8 cellular contexts compared by ENCODE assay signal in genomic region chr12:125065753-125066570, GRCh38. TPM values are rescaled to one million over a fixed set of nuclear protein-coding genes. Genes with fewer than 3 reads are reported as not detected.
DNase-seq lines count a peak whose midpoint lies in the region; ATAC-seq and TF ChIP-seq lines count a peak whose summit lies in the region.

No MANE protein-coding gene starts in this region.

- peaks cover 10 to 23% (median 15%) of the 10 kb centered on the region in 3 experiments for H3K36me3 Mint-ChIP-seq in H9 (ENCODE audit: insufficient read depth in 1 of 3, low read depth in 3 of 3)
- peaks cover 3% of the 10 kb centered on the region for H3K36me3 Mint-ChIP-seq in activated CD8-positive, alpha-beta T cell treated with anti-CD3 and anti-CD28 coated beads, Interleukin-2, amount 10 ng/mL, durations not matched to agents 7 days and 5 days (ENCODE audit: low read depth)

- peaks cover 31 to 50% of the 10 kb centered on the region in 2 experiments for H3K4me1 Mint-ChIP-seq in H9
- peaks cover 17% of the 10 kb centered on the region for H3K4me1 Mint-ChIP-seq in activated CD8-positive, alpha-beta T cell treated with anti-CD3 and anti-CD28 coated beads, Interleukin-2, amount 10 ng/mL, durations not matched to agents 7 days and 5 days (ENCODE audit: low read depth)

- no peak overlapping the region for H3K56ac ChIP-seq in H9 (ENCODE audit: insufficient read length, low read depth, low read length)

- H3K23ac ChIP-seq in H9 (ENCODE audit: insufficient read length, low read depth, low read length), result no peak overlapping the region

- peaks cover 10% of the 10 kb centered on the region; the same call in 1 of the 2 replicates for H3K4me1 ChIP-seq in H9 (ENCODE audit: insufficient read depth, low read length)
- H3K4me1 ChIP-seq in iPS-20b (ENCODE audit: insufficient read depth, low read length), result peaks cover 19% of the 10 kb centered on the region

- peak overlapping the region; percentile 67 for H3K9ac ChIP-seq in H9 (ENCODE audit: extremely low read depth, insufficient read length, low read length)
- peak overlapping the region; percentile 77 for H3K9ac ChIP-seq in iPS-20b (ENCODE audit: low read depth, low read length)

- H2AK5ac ChIP-seq in H9 (ENCODE audit: insufficient read length, low read length), result no peak overlapping the region

- H4K5ac ChIP-seq in H9 (ENCODE audit: insufficient read length, low read depth, low read length), result no peak overlapping the region

- H3K27ac Mint-ChIP-seq in H9, result peak overlapping the region in 1 of 3 experiments; percentile 70; a peak in 2 of 7 replicates
- H3K27ac Mint-ChIP-seq in activated CD8-positive, alpha-beta T cell treated with anti-CD3 and anti-CD28 coated beads, Interleukin-2, amount 10 ng/mL, durations not matched to agents 7 days and 5 days, result peak overlapping the region; percentile 74

- TF ChIP-seq CTCF in C4-2B (conservative IDR thresholded peaks at IDR 0.05) (no peak; the same call in 1 of the 2 replicates), H9 (conservative IDR thresholded peaks at IDR 0.05) (no peak)

- no peak overlapping the region for H3K18ac ChIP-seq in H9 (ENCODE audit: insufficient read length, low read depth, low read length)

- peak overlapping the region; percentile 89 for H3K4me2 ChIP-seq in H9 (ENCODE audit: insufficient read depth, insufficient read length, low read length)

- H3K27me3 ChIP-seq in H9 (ENCODE audit: insufficient read depth, low read length) (no peaks in the 10 kb centered on the region), iPS-20b (ENCODE audit: insufficient read depth, low read length) (no peaks in the 10 kb centered on the region)

- CTCF ChIA-PET in activated CD8-positive, alpha-beta T cell treated with anti-CD3 and anti-CD28 coated beads, Interleukin-2, amount 10 ng/mL, durations not matched to agents 7 days and 5 days (lab: Charles Lee), result interaction anchor here (1.1 to 1.8 kb wide), 2 partner anchors 72 to 160 kb away, joined by 3 to 4 read pairs; partner anchors contain the start of gene BRI3BP

- no peak overlapping the region for H2BK20ac ChIP-seq in H9 (ENCODE audit: low read depth, low read length, poor library complexity, severe bottlenecking)

- H3K4me3 ChIP-seq in iPS-20b (ENCODE audit: low read length), result peak overlapping the region; percentile 83

- peaks cover 16 to 17% of the 10 kb centered on the region in 2 experiments for H3K9me3 Mint-ChIP-seq in H9
- no peaks in the 10 kb centered on the region for H3K9me3 Mint-ChIP-seq in activated CD8-positive, alpha-beta T cell treated with anti-CD3 and anti-CD28 coated beads, Interleukin-2, amount 10 ng/mL, durations not matched to agents 7 days and 5 days (ENCODE audit: insufficient read depth)

- H4K20me1 ChIP-seq in H9 (ENCODE audit: control insufficient read depth, insufficient read depth, insufficient read length), result no peaks in the 10 kb centered on the region

- H3K23me2 ChIP-seq in H9 (ENCODE audit: insufficient read length, low read depth, low read length, poor library complexity, severe bottlenecking), result peaks cover 14% of the 10 kb centered on the region

- H2BK12ac ChIP-seq in H9 (ENCODE audit: insufficient read length, low read depth, low read length), result no peak overlapping the region

- peaks cover 12% of the 10 kb centered on the region; the same call in 1 of the 2 replicates for H3K79me2 ChIP-seq in H9 (ENCODE audit: insufficient read depth, low read length)

- no CpG with 5 or more reads among the region's 23 CpGs for WGBS in H9 (ENCODE audit: extremely low coverage, insufficient read length, low lambda C conversion rate)

- H3K27ac ChIP-seq in C4-2B (peak overlapping the region; percentile 88), H9 (ENCODE audit: insufficient read length, low read depth, low read length) (no peak overlapping the region), iPS-20b (ENCODE audit: low read length) (no peak overlapping the region), substantia nigra (ENCODE audit: low read depth, low read length, poor library complexity, severe bottlenecking) (peak overlapping the region; percentile 70)

- H3K4me3 Mint-ChIP-seq in H9, result peak overlapping the region; percentile 75 to 93
- H3K4me3 Mint-ChIP-seq in activated CD8-positive, alpha-beta T cell treated with anti-CD3 and anti-CD28 coated beads, Interleukin-2, amount 10 ng/mL, durations not matched to agents 7 days and 5 days, result peak overlapping the region; percentile 81

- H4K91ac ChIP-seq in H9 (ENCODE audit: insufficient read length, low read depth, low read length), result no peak overlapping the region

- POLR2A ChIA-PET in activated CD8-positive, alpha-beta T cell treated with anti-CD3 and anti-CD28 coated beads, Interleukin-2, amount 10 ng/mL, durations not matched to agents 7 days and 5 days (lab: Charles Lee), result no interaction called here

- no peak for ATAC-seq in activated CD8-positive, alpha-beta T cell treated with anti-CD3 and anti-CD28 coated beads, Interleukin-2, amount 10 ng/mL, durations not matched to agents 7 days and 5 days
- no peak for ATAC-seq in GM19395 (IDR thresholded peaks at IDR 0.05; ENCODE audit: unreplicated experiment)

- H2BK15ac ChIP-seq in H9 (ENCODE audit: low read depth, low read length), result no peak overlapping the region

- H3K14ac ChIP-seq in H9 (ENCODE audit: insufficient read depth, low read length), result peak overlapping the region; percentile 52

- H2BK120ac ChIP-seq in H9 (ENCODE audit: low read depth, low read length, poor library complexity, severe bottlenecking), result no peak overlapping the region

- H3K79me1 ChIP-seq in H9 (ENCODE audit: insufficient read depth, low read depth, low read length, poor library complexity, severe bottlenecking), result peaks cover 7% of the 10 kb centered on the region

- DNase-seq in H9 (no peak), substantia nigra (lab: John Stamatoyannopoulos, UW) (peak in 1 of 49 donors; percentile 47)
- no peak for DNase-seq in activated CD8-positive, alpha-beta T cell treated with anti-CD3 and anti-CD28 coated beads, Interleukin-2, amount 10 ng/mL, durations not matched to agents 7 days and 5 days
- no peak for DNase-seq in stimulated activated naive CD4-positive, alpha-beta T cell (lab: John Stamatoyannopoulos, UW)
- no peak for DNase-seq in stimulated activated CD4-positive, alpha-beta T cell treated with anti-CD3 and anti-CD28 coated beads, Interleukin-2, amount 100 ng/mL, for 24 hours

- H3T11ph ChIP-seq in H9 (ENCODE audit: low read length), result no peak overlapping the region

- H3K9me3 ChIP-seq in H9 (ENCODE audit: control insufficient read depth, low read depth, low read length) (no peaks in the 10 kb centered on the region), iPS-20b (ENCODE audit: insufficient read depth, low read depth, low read length) (peaks cover 9% of the 10 kb centered on the region; the same call in 1 of the 2 replicates)

- H3K36me3 ChIP-seq in iPS-20b (ENCODE audit: insufficient read depth, low read depth, low read length), result peaks cover under 1% of the 10 kb centered on the region; the same call in 1 of the 2 replicates

- H4K8ac ChIP-seq in H9 (replicated peaks; ENCODE audit: insufficient read length, low read depth, low read length), result no peak overlapping the region

- H2BK5ac ChIP-seq in H9 (ENCODE audit: insufficient read length, low read length), result no peak overlapping the region

- H3K4ac ChIP-seq in H9 (ENCODE audit: low read depth, low read length), result no peak overlapping the region

- no peaks in the 10 kb centered on the region for H3K27me3 Mint-ChIP-seq in H9 (ENCODE audit: low read depth)
- H3K27me3 Mint-ChIP-seq in activated CD8-positive, alpha-beta T cell treated with anti-CD3 and anti-CD28 coated beads, Interleukin-2, amount 10 ng/mL, durations not matched to agents 7 days and 5 days (ENCODE audit: low read depth), result peaks cover 4% of the 10 kb centered on the region

- H2AFZ ChIP-seq in H9 (ENCODE audit: low read length), result no peak overlapping the region

RNA-seq across cellular contexts. Expression of gene AACS, which starts 0.7 kb away (rescaled TPM):
- 32.7 and 35.0 TPM in 2 replicates for total RNA-seq in H9 (2021)
- 10 to 100 TPM; 24.7 to 26.7 TPM for total RNA-seq in activated CD8-positive, alpha-beta T cell treated with anti-CD3 and anti-CD28 coated beads, Interleukin-2, amount 10 ng/mL, durations not matched to agents 7 days and 5 days

Comparison
In these comparisons a context has a peak if more than half of its experiments do, and no peak if none do; other contexts are left out.
1. H3K27ac ChIP-seq: peak in C4-2B (single experiment) and substantia nigra (single experiment); none in H9 (single experiment) and iPS-20b (single experiment).